In genomic region chr2:234032301-234032856, GRCh38 we compare ENCODE assay signal across 1 cellular context.
TF ChIP-seq lines count a peak whose summit lies in the region.

No MANE protein-coding gene starts in this region.

TF ChIP-seq in GM23338, 12 proteins besides CTCF, POLR2A, EP300 and RAD21 (continued from another document):
- TF ChIP-seq ZNF462 (CRISPR knock-in tag; IDR thresholded peaks at IDR 0.05) (no peak), ZNF331 (CRISPR knock-in tag; IDR thresholded peaks at IDR 0.05; ENCODE audit: low read depth) (no peak), ZNF114 (CRISPR knock-in tag; IDR thresholded peaks at IDR 0.05) (no peak), NANOG (IDR thresholded peaks at IDR 0.05; ENCODE audit: borderline replicate concordance) (no peak), EZH2phosphoT487 (IDR thresholded peaks at IDR 0.05; ENCODE audit: unreplicated experiment) (no peak), STAT1 (IDR thresholded peaks at IDR 0.05; ENCODE audit: unreplicated experiment) (no peak), JUNB (IDR thresholded peaks at IDR 0.05; ENCODE audit: unreplicated experiment) (no peak), POLR2AphosphoS5 (IDR thresholded peaks at IDR 0.05; ENCODE audit: low read depth) (no peak), ETS1 (IDR thresholded peaks at IDR 0.05) (no peak)
TF ChIP-seq in GM23338: peak in this region for 0.
